27 cellular contexts compared by ENCODE assay signal in the genomic region with DNA sequence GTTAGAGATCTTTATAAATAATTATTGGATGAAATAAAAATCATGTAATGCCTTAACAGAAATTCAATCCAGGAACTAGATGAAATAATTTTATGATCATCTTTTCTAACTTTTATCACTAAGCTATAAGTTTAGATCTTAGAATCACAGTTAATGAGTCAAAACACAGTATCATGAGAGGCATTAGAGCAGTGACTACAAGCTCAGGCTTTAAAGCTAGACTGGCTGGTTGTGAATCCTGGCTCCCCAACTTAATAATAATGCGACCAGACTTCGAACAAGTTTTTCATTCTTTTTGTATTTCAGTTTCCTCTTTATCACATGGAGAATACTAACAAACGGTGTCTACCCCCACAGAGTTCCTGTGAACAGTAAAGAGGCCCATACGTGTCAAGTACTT.
"Had no signal": no experiment of that assay in that cellular context is flagged by ENCODE, and none has a peak within 500 bp of the region (broad histone marks: within the 10 kb centered on the region; RNA-seq: fewer than 3 reads in every experiment).

No MANE protein-coding gene starts in this region.

- H3K9me3 Mint-ChIP-seq: naive thymus-derived CD4-positive, alpha-beta T cell; natural killer cell treated with Interleukin-12 subunit alpha and Interleukin-12 subunit beta and Interleukin-15 and Interleukin-18, amount 100 ng/mL, for 72 hours; stimulated activated naive CD8-positive, alpha-beta T cell treated with anti-CD3 and anti-CD28 coated beads, Interleukin-15, Interleukin-2, amounts not matched to agents 100 ng/mL and 50 ng/mL, for 24 hours had no signal

- H3K27ac ChIP-seq: lower lobe of right lung, ovary, right atrium auricular region, right lobe of liver, suprapubic skin, thoracic aorta, tibial artery, upper lobe of right lung had no signal

- H3K4me3 Mint-ChIP-seq: naive thymus-derived CD4-positive, alpha-beta T cell; natural killer cell treated with Interleukin-12 subunit alpha and Interleukin-12 subunit beta and Interleukin-15 and Interleukin-18, amount 100 ng/mL, for 72 hours; stimulated activated naive CD8-positive, alpha-beta T cell treated with anti-CD3 and anti-CD28 coated beads, Interleukin-15, Interleukin-2, amounts not matched to agents 100 ng/mL and 50 ng/mL, for 24 hours had no signal

- H3K27ac Mint-ChIP-seq: natural killer cell treated with Interleukin-12 subunit alpha and Interleukin-12 subunit beta and Interleukin-15 and Interleukin-18, amount 100 ng/mL, for 72 hours; progenitor cell of endocrine pancreas; stimulated activated naive CD8-positive, alpha-beta T cell treated with anti-CD3 and anti-CD28 coated beads, Interleukin-15, Interleukin-2, amounts not matched to agents 100 ng/mL and 50 ng/mL, for 24 hours had no signal

- H3K27me3 ChIP-seq: ovary, right atrium auricular region, right lobe of liver, suprapubic skin, tibial artery, upper lobe of right lung had no signal

- FAIRE-seq: keratinocyte, urothelium cell line had no signal

- DNase-seq: hippocampal formation; kidney glomerular epithelial cell; left cardiac atrium; lower lobe of right lung; mammary epithelial cell; midbrain; mucosa of descending colon; naive thymus-derived CD4-positive, alpha-beta T cell; ovary; right lobe of liver; stimulated activated CD4-positive, alpha-beta T cell treated with anti-CD3 and anti-CD28 coated beads, Interleukin-12 subunit alpha, Interleukin-12 subunit beta, amount 100 ng/mL, for 4 hours; stimulated activated CD4-positive, alpha-beta T cell treated with anti-CD3 and anti-CD28 coated beads, Interleukin-15, amount 100 ng/mL, for 24 hours; stimulated activated CD4-positive, alpha-beta T cell treated with anti-CD3 and anti-CD28 coated beads, Interleukin-2, amount 100 ng/mL, for 24 hours; stimulated activated CD4-positive, alpha-beta T cell treated with anti-CD3 and anti-CD28 coated beads, Interleukin-4, amount 100 ng/mL, for 1 hour; stimulated activated naive CD4-positive, alpha-beta T cell; tibial artery; trophoblast cell; upper lobe of right lung had no signal

- H3K4me3 ChIP-seq: lower lobe of right lung, mucosa of descending colon, ovary, right atrium auricular region, right lobe of liver, suprapubic skin, thoracic aorta, tibial artery, upper lobe of right lung had no signal

- H3K4me1 ChIP-seq: lower lobe of right lung, right atrium auricular region, right lobe of liver, suprapubic skin, tibial artery, upper lobe of right lung had no signal

- H3K27me3 Mint-ChIP-seq: naive thymus-derived CD4-positive, alpha-beta T cell; natural killer cell treated with Interleukin-12 subunit alpha and Interleukin-12 subunit beta and Interleukin-15 and Interleukin-18, amount 100 ng/mL, for 72 hours; progenitor cell of endocrine pancreas; stimulated activated naive CD8-positive, alpha-beta T cell treated with anti-CD3 and anti-CD28 coated beads, Interleukin-15, Interleukin-2, amounts not matched to agents 100 ng/mL and 50 ng/mL, for 24 hours had no signal

- ATAC-seq: left cardiac atrium; left lobe of liver; lower lobe of right lung; mucosa of descending colon; naive thymus-derived CD4-positive, alpha-beta T cell; natural killer cell treated with Interleukin-12 subunit alpha and Interleukin-12 subunit beta and Interleukin-15 and Interleukin-18, amount 100 ng/mL, for 72 hours; right lobe of liver; upper lobe of right lung had no signal
